31 cellular contexts compared by ENCODE assay signal in the genomic region with DNA sequence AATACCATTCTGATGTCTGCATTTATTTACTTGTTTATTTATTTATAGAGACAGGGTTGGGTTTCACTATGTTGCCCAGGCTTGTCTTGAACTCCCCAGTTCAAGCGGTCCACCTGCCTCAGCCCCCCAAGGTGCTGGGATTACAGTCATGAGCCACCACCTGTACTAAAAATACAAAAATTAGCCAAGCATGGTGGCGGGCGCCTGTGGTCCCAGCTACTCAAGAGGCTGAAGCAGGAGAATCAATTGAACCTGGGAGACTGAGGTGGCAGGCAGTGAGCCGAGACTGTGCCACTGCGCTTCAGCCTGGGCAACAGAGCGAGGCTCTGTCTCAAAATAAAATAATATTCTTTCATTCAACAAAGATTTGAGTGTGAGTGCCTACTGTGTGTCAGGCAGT. TPM values are rescaled to one million over a fixed set of nuclear protein-coding genes. Genes with fewer than 3 reads are reported as not detected.
"Had no signal": no experiment of that assay in that cellular context is flagged by ENCODE, and none has a peak within 500 bp of the region (broad histone marks: within the 10 kb centered on the region; RNA-seq: fewer than 3 reads in every experiment).

No MANE protein-coding gene starts in this region.

- H3K4me1 ChIP-seq: breast epithelium, SJCRH30 had no signal

- H3K9ac ChIP-seq: KMS-11 had no signal

- ATAC-seq: activated CD8-positive, alpha-beta T cell treated with anti-CD3 and anti-CD28 coated beads, Interleukin-2, amount 10 ng/mL, durations not matched to agents 7 days and 5 days; body of pancreas; Panc1 had no signal

- H3K4me3 ChIP-seq: body of pancreas, breast epithelium, SJCRH30, SK-N-MC had no signal

- DNase-seq: activated CD4-positive, alpha-beta T cell treated with anti-CD3 and anti-CD28 coated beads, Interleukin-2, amount 10 ng/mL, durations not matched to agents 24 days and 14 days; activated CD4-positive, alpha-beta T cell treated with anti-CD3 and anti-CD28 coated beads, Interleukin-2, amount 50 U/mL, for 4 hours; activated CD4-positive, CD25-positive, alpha-beta regulatory T cell; activated CD8-positive, alpha-beta T cell treated with anti-CD3 and anti-CD28 coated beads, Interleukin-2, amount 10 ng/mL, durations not matched to agents 7 days and 5 days; activated gamma-delta T cell; activated naive CD4-positive, alpha-beta T cell treated with Interleukin-2 at 50 U/mL for 16 hours; activated naive CD8-positive, alpha-beta T cell treated with anti-CD3 and anti-CD28 coated beads, Interleukin-2, amount 10 ng/mL, durations not matched to agents 7 days and 5 days; activated T-cell treated with anti-CD3 and anti-CD28 coated beads, Interleukin-2, amount 50 U/mL, for 24 hours; amygdala; body of pancreas; caudate nucleus; MM.1S; MV-4-11; NCI-H1092; NCI-H1436 treated with DMSO at 0.1 percent for 48 hours; NCI-H1694 treated with DMSO at 0.1 percent for 48 hours; NCI-H2029; NCI-H345; NCI-H524 treated with DMSO at 0.1 percent for 48 hours; SHP77; SJCRH30; T1000 had no signal

- H3K9me3 ChIP-seq: body of pancreas, breast epithelium, SJCRH30 had no signal

- H3K27me3 ChIP-seq: body of pancreas, breast epithelium, SJCRH30 had no signal

- FAIRE-seq: astrocyte had no signal

- H3K4me2 ChIP-seq: KMS-11 had no signal

- H3K36me3 ChIP-seq: breast epithelium, SJCRH30, WERI-Rb-1 had no signal

- H3K27ac ChIP-seq: body of pancreas, breast epithelium, KMS-11, SJCRH30, SK-N-MC had no signal

RNA-seq across cellular contexts. Expression of gene ATP8B1, which starts 2.0 kb away (rescaled TPM):
- total RNA-seq: activated CD4-positive, alpha-beta T cell treated with anti-CD3 and anti-CD28 coated beads, Interleukin-2, amount 10 ng/mL, durations not matched to agents 24 days and 14 days; activated T-helper 2 cell treated with anti-CD3 and anti-CD28 coated beads, Interferon-gamma antibody, Interleukin-2, Interleukin-4, amounts not matched to agents 10 μg/mL and 5 μg/mL and 100 μg/mL, durations not matched to agents 14 hours and 24 hours and 36 hours; SJCRH30; T-helper 1 cell treated with Interleukin-12 subunit alpha and Interleukin-12 subunit beta and Interleukin-4 antibody, amounts not matched to agents 30 ng/mL and 1 ng/mL, for 36 hours; T-helper 2 cell treated with Interferon-gamma antibody and Interleukin-4, amounts not matched to agents 100 ng/mL and 5 ng/mL, for 36 hours had no signal
